Comparison of ENCODE assay signal across 1 cellular context in genomic region chr20:63661108-63661507, GRCh38.
A peak's percentile ranks its signal among the peaks of the same experiment; 100 is the strongest.
TF ChIP-seq lines count a peak whose summit lies in the region.

No MANE protein-coding gene starts in this region.

TF ChIP-seq in HepG2, 621 proteins besides CTCF, POLR2A, EP300 and RAD21 (continued from another document):
- TF ChIP-seq, protein P1, sequence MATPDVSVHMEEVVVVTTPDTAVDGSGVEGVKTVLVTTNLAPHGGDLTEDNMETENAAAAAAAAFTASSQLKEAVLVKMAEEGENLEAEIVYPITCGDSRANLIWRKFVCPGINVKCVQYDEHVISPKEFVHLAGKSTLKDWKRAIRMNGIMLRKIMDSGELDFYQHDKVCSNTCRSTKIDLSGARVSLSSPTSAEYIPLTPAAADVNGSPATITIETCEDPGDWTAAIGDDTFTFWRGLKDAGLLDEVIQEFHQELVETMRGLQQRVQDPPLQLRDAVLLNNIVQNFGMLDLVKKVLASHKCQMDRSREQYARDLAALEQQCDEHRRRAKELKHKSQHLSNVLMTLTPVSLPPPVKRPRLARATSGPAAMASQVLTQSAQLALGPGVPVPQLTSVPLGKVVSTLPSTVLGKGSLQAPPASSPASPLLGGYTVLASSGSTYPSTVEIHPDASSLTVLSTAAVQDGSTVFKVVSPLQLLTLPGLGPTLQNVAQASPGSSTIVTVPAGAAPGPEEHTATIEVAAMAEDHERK (CRISPR knock-in tag; IDR thresholded peaks at IDR 0.05; ENCODE audit: low read depth): no peak
- TF ChIP-seq ZNF770 (CRISPR knock-in tag; IDR thresholded peaks at IDR 0.05): no peak
- TF ChIP-seq, protein P2, sequence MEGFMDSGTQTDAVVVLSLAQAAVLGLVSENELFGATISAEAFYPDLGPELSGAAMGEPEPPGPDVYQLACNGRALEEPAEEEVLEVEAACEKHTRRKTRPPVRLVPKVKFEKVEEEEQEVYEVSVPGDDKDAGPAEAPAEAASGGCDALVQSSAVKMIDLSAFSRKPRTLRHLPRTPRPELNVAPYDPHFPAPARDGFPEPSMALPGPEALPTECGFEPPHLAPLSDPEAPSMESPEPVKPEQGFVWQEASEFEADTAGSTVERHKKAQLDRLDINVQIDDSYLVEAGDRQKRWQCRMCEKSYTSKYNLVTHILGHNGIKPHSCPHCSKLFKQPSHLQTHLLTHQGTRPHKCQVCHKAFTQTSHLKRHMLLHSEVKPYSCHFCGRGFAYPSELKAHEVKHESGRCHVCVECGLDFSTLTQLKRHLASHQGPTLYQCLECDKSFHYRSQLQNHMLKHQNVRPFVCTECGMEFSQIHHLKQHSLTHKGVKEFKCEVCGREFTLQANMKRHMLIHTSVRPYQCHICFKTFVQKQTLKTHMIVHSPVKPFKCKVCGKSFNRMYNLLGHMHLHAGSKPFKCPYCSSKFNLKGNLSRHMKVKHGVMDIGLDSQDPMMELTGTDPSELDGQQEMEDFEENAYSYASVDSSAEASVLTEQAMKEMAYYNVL (CRISPR knock-in tag; IDR thresholded peaks at IDR 0.05; ENCODE audit: borderline replicate concordance): no peak
- TF ChIP-seq, protein P3, sequence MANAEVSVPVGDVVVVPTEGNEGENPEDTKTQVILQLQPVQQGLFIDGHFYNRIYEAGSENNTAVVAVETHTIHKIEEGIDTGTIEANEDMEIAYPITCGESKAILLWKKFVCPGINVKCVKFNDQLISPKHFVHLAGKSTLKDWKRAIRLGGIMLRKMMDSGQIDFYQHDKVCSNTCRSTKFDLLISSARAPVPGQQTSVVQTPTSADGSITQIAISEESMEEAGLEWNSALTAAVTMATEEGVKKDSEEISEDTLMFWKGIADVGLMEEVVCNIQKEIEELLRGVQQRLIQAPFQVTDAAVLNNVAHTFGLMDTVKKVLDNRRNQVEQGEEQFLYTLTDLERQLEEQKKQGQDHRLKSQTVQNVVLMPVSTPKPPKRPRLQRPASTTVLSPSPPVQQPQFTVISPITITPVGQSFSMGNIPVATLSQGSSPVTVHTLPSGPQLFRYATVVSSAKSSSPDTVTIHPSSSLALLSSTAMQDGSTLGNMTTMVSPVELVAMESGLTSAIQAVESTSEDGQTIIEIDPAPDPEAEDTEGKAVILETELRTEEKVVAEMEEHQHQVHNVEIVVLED (CRISPR knock-in tag; IDR thresholded peaks at IDR 0.05; ENCODE audit: borderline replicate concordance): no peak
- TF ChIP-seq, protein P4, sequence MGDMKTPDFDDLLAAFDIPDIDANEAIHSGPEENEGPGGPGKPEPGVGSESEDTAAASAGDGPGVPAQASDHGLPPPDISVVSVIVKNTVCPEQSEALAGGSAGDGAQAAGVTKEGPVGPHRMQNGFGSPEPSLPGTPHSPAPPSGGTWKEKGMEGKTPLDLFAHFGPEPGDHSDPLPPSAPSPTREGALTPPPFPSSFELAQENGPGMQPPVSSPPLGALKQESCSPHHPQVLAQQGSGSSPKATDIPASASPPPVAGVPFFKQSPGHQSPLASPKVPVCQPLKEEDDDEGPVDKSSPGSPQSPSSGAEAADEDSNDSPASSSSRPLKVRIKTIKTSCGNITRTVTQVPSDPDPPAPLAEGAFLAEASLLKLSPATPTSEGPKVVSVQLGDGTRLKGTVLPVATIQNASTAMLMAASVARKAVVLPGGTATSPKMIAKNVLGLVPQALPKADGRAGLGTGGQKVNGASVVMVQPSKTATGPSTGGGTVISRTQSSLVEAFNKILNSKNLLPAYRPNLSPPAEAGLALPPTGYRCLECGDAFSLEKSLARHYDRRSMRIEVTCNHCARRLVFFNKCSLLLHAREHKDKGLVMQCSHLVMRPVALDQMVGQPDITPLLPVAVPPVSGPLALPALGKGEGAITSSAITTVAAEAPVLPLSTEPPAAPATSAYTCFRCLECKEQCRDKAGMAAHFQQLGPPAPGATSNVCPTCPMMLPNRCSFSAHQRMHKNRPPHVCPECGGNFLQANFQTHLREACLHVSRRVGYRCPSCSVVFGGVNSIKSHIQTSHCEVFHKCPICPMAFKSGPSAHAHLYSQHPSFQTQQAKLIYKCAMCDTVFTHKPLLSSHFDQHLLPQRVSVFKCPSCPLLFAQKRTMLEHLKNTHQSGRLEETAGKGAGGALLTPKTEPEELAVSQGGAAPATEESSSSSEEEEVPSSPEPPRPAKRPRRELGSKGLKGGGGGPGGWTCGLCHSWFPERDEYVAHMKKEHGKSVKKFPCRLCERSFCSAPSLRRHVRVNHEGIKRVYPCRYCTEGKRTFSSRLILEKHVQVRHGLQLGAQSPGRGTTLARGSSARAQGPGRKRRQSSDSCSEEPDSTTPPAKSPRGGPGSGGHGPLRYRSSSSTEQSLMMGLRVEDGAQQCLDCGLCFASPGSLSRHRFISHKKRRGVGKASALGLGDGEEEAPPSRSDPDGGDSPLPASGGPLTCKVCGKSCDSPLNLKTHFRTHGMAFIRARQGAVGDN (CRISPR knock-in tag; IDR thresholded peaks at IDR 0.05): peak; percentile 11; the same call in 1 of the 2 replicates
- no peak for TF ChIP-seq ZFX (CRISPR knock-in tag; IDR thresholded peaks at IDR 0.05; ENCODE audit: low read depth)
- no peak for TF ChIP-seq MXD4 (CRISPR knock-in tag; IDR thresholded peaks at IDR 0.05)
- TF ChIP-seq FOXP1 (IDR thresholded peaks at IDR 0.05): no peak
- no peak for TF ChIP-seq FOXP1 (CRISPR knock-in tag; IDR thresholded peaks at IDR 0.05)
- no peak for TF ChIP-seq PHF21A (CRISPR knock-in tag; IDR thresholded peaks at IDR 0.05)
- TF ChIP-seq MTF2 (CRISPR knock-in tag; IDR thresholded peaks at IDR 0.05; ENCODE audit: borderline replicate concordance): no peak
- TF ChIP-seq, protein P5, sequence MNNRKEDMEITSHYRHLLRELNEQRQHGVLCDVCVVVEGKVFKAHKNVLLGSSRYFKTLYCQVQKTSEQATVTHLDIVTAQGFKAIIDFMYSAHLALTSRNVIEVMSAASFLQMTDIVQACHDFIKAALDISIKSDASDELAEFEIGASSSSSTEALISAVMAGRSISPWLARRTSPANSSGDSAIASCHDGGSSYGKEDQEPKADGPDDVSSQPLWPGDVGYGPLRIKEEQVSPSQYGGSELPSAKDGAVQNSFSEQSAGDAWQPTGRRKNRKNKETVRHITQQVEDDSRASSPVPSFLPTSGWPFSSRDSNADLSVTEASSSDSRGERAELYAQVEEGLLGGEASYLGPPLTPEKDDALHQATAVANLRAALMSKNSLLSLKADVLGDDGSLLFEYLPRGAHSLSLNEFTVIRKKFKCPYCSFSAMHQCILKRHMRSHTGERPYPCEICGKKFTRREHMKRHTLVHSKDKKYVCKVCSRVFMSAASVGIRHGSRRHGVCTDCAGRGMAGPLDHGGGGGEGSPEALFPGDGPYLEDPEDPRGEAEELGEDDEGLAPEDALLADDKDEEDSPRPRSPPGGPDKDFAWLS (CRISPR knock-in tag; IDR thresholded peaks at IDR 0.05; ENCODE audit: borderline replicate concordance): no peak
- TF ChIP-seq SOX13 (IDR thresholded peaks at IDR 0.05): no peak
- no peak for TF ChIP-seq SOX13 (CRISPR knock-in tag; conservative IDR thresholded peaks at IDR 0.05 in 1 of 2, IDR thresholded peaks at IDR 0.05 in 1 of 2)
- no peak for TF ChIP-seq SETDB1 (CRISPR knock-in tag; IDR thresholded peaks at IDR 0.05; ENCODE audit: borderline replicate concordance)
- no peak for TF ChIP-seq ZBTB49 (CRISPR knock-in tag; IDR thresholded peaks at IDR 0.05; ENCODE audit: borderline replicate concordance)
- TF ChIP-seq HNRNPL (IDR thresholded peaks at IDR 0.05; ENCODE audit: low read depth, low read length): 0 out of 2 replicates have a peak, but pooled peaks have one; percentile 33
- no peak for TF ChIP-seq ARNTL (CRISPR knock-in tag; IDR thresholded peaks at IDR 0.05)
TF ChIP-seq in HepG2: peak in this region for 5.
